19 cellular contexts compared by ENCODE assay signal in the genomic region with DNA sequence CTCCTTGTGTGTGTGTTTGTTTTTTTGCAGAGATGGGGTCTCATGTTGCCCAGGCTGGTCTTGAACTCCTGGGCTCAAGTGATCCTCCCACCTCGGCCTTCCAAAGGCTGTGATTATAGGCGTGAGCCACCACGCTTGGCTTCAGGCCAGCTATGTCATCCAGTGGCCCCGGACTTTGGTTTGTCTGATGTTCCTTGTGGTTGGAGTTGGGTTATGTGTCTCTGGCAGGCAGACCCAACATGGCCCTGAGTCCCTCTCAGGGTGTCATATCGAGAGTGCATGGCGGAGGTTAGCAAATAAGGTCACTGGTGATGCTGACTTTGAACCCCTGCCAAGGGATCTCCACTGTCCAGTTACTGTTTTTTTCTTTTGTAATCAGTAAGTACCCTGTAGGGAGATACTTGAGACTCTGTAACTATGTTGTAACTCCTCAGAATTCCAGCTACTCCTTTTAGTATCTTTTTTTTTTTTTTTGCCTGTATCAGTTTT. TPM values are rescaled to one million over a fixed set of nuclear protein-coding genes. Genes with fewer than 3 reads are reported as not detected.
DNase-seq lines count a peak whose midpoint lies in the region; ATAC-seq, FAIRE-seq and TF ChIP-seq lines count a peak whose summit lies in the region.
"Had no signal": no experiment of that assay in that cellular context is flagged by ENCODE, and none has a peak within 500 bp of the region (broad histone marks: within the 10 kb centered on the region; RNA-seq: fewer than 3 reads in every experiment).

No MANE protein-coding gene starts in this region.

- no peak overlapping the region for H3K4me3 ChIP-seq in adrenal gland
- H3K4me3 ChIP-seq: gastroesophageal sphincter had no signal

- TF ChIP-seq CTCF in adrenal gland (IDR thresholded peaks at IDR 0.05) (no peak), D721Med (IDR thresholded peaks at IDR 0.05; ENCODE audit: insufficient read depth, missing control alignments) (no peak)

- no peaks in the 10 kb centered on the region for H3K4me1 Mint-ChIP-seq in stimulated activated effector memory CD8-positive, alpha-beta T cell treated with anti-CD3 and anti-CD28 coated beads, Interleukin-12 subunit alpha, Interleukin-12 subunit beta, amount 100 ng/mL, for 72 hours
- H3K4me1 Mint-ChIP-seq: activated CD4-positive, alpha-beta T cell treated with anti-CD3 and anti-CD28 coated beads, Interleukin-2, amount 10 ng/mL, durations not matched to agents 7 days and 5 days; naive B cell had no signal

- H3K36me3 ChIP-seq in adrenal gland (replicated peaks in 1 of 2) = peaks cover 0 to 66% of the 10 kb centered on the region in 2 donors

- no peak overlapping the region for H3K4me3 Mint-ChIP-seq in stimulated activated effector memory CD8-positive, alpha-beta T cell treated with anti-CD3 and anti-CD28 coated beads, Interleukin-12 subunit alpha, Interleukin-12 subunit beta, amount 100 ng/mL, for 72 hours
- H3K4me3 Mint-ChIP-seq: activated CD4-positive, alpha-beta T cell treated with anti-CD3 and anti-CD28 coated beads, Interleukin-2, amount 10 ng/mL, durations not matched to agents 7 days and 5 days; naive B cell had no signal

- peaks cover 100% of the 10 kb centered on the region for H3K36me3 Mint-ChIP-seq in stimulated activated effector memory CD8-positive, alpha-beta T cell treated with anti-CD3 and anti-CD28 coated beads, Interleukin-12 subunit alpha, Interleukin-12 subunit beta, amount 100 ng/mL, for 72 hours

- intact Hi-C loops in adrenal gland (cut with DNase I) = no loop called here

- DNase-seq in M059J (ENCODE audit: low read depth) = peak; percentile 18
- peak; percentile 49 to 93 (median 88) for DNase-seq in adrenal gland
- peak; percentile 78 for DNase-seq in iris pigment epithelial cell (ENCODE audit: low read depth)
- DNase-seq in stimulated activated effector memory CD8-positive, alpha-beta T cell treated with anti-CD3 and anti-CD28 coated beads, Interleukin-12 subunit alpha, Interleukin-12 subunit beta, amount 100 ng/mL, for 72 hours (ENCODE audit: low spot score in 2 of 2) = no peak
- no peak for DNase-seq in pons (ENCODE audit: low spot score)
- no peak for DNase-seq in D721Med (ENCODE audit: insufficient read length, low spot score)
- no peak for DNase-seq in NCI-H526 (lab: John Stamatoyannopoulos, UW)
- DNase-seq: activated CD4-positive, alpha-beta T cell treated with anti-CD3 and anti-CD28 coated beads, Interleukin-2, amount 10 ng/mL, durations not matched to agents 7 days and 5 days; naive B cell; NCI-H1417 treated with DMSO at 0.1 percent for 48 hours; NCI-H524; retina; RPMI8226; stimulated activated CD4-positive, alpha-beta T cell treated with anti-CD3 and anti-CD28 coated beads, Interleukin-4, amount 100 ng/mL, for 1 hour; T-helper 2 cell had no signal

- H3K9me3 Mint-ChIP-seq in stimulated activated effector memory CD8-positive, alpha-beta T cell treated with anti-CD3 and anti-CD28 coated beads, Interleukin-12 subunit alpha, Interleukin-12 subunit beta, amount 100 ng/mL, for 72 hours = no peaks in the 10 kb centered on the region
- H3K9me3 Mint-ChIP-seq: activated CD4-positive, alpha-beta T cell treated with anti-CD3 and anti-CD28 coated beads, Interleukin-2, amount 10 ng/mL, durations not matched to agents 7 days and 5 days; naive B cell had no signal

- WGBS in adrenal gland, 4 donors = 24 to 53% (median 33%) methylated on average over 3 to 6 of the region's 6 CpGs

- H3K27me3 ChIP-seq in adrenal gland = no peaks in the 10 kb centered on the region
- H3K27me3 ChIP-seq: gastroesophageal sphincter had no signal

- peak overlapping the region in 2 of 5 donors; percentile 54 to 57 for H3K27ac ChIP-seq in adrenal gland
- H3K27ac ChIP-seq: gastroesophageal sphincter had no signal

- H3K27ac Mint-ChIP-seq in stimulated activated effector memory CD8-positive, alpha-beta T cell treated with anti-CD3 and anti-CD28 coated beads, Interleukin-12 subunit alpha, Interleukin-12 subunit beta, amount 100 ng/mL, for 72 hours = peak overlapping the region; percentile 50
- H3K27ac Mint-ChIP-seq: naive B cell had no signal

- no peaks in the 10 kb centered on the region for H3K9me3 ChIP-seq in adrenal gland (replicated peaks in 1 of 3)
- H3K9me3 ChIP-seq: gastroesophageal sphincter had no signal

- no peak for FAIRE-seq in D721Med (lab: Jason Lieb, UNC)
- FAIRE-seq: astrocyte, G401.6, islet of Langerhans had no signal

- TF ChIP-seq POLR2A in adrenal gland (IDR thresholded peaks at IDR 0.05) = no peak

- ATAC-seq in stimulated activated effector memory CD8-positive, alpha-beta T cell treated with anti-CD3 and anti-CD28 coated beads, Interleukin-12 subunit alpha, Interleukin-12 subunit beta, amount 100 ng/mL, for 72 hours = no peak
- ATAC-seq: gastroesophageal sphincter had no signal

- H3K4me1 ChIP-seq in adrenal gland (replicated peaks in 1 of 2) = peaks cover 0 to 7% of the 10 kb centered on the region in 2 donors
- H3K4me1 ChIP-seq: gastroesophageal sphincter had no signal

RNA-seq across cellular contexts. Expression of gene SMARCA4, which starts 37.3 kb away (rescaled TPM):
- 50.7 and 94.6 TPM in 2 replicates for total RNA-seq in M059J (2014; rRNA removed; shearing (Covaris generic))
- 100 to 1,000 TPM in 1 of 8 donors, 10 to 100 TPM in 7; 53.5 to 114 (median 64.9) TPM for total RNA-seq in adrenal gland
- 100 to 1,000 TPM in 1 of 3 donors, 10 to 100 TPM in 2; 58.8 to 124 (median 80.0) TPM for polyA plus RNA-seq in adrenal gland

Comparison
In these comparisons a context has a peak if more than half of its experiments do, and no peak if none do; other contexts are left out.
1. DNase-seq: peak in M059J (single experiment), adrenal gland (7 of 7) and iris pigment epithelial cell (single experiment); none in stimulated activated effector memory CD8-positive, alpha-beta T cell treated with anti-CD3 and anti-CD28 coated beads, Interleukin-12 subunit alpha, Interleukin-12 subunit beta, amount 100 ng/mL, for 72 hours (0 of 2), pons (single experiment), D721Med (single experiment) and NCI-H526 (0 of 2).